ENCODE assay signal across 8 cellular contexts in the genomic region with DNA sequence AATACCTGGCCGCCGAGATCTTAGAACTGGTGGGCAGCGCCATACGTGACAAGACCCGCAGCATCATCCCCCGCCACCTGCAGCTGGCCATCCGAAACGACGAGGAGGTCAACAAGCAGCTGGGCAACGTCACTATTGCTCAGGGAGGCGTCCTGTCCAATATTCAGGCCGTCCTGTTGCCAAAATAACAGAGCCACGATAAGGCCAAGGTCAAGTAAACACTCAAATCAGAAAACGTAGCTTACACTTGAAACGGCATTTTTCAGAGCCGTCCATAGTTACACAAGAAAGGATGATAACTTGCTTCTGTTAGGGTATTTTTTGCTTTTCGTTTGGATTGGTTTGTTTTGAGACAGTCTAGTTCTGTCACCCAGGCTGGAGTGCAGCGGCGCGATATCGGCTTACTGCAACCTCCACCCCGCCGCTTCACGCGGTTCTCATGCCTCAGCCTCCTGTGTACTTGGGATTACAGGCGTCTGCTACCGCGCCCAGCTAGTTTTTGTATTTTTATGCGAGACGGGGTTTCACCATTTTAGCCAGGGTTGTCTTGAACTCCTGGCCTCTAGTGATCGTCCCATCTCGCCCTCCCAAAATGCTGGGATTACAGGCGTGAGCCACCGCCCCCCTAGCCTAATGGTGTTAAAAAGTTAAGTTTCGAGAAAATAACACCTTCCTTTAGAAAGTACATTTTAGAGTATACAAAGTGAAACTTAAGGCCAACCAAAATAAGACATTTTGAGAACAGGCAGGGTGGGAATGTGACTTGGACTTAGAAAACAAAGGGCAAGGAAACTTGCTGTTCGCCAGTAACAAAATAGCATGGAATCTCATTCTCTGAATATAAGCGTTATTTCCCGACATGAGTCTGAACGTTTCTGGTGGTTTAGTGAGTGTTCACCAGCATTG. TPM values are rescaled to one million over a fixed set of nuclear protein-coding genes. Genes with fewer than 3 reads are reported as not detected.
A peak's percentile ranks its signal among the peaks of the same experiment; 100 is the strongest.
DNase-seq lines count a peak whose midpoint lies in the region; ATAC-seq and TF ChIP-seq lines count a peak whose summit lies in the region.

No MANE protein-coding gene starts in this region.

- H4K8ac ChIP-seq in mesenchymal stem cell (ENCODE audit: low read length): no peak overlapping the region

- H3K4me2 ChIP-seq in mesenchymal stem cell (ENCODE audit: low read length, poor library complexity, severe bottlenecking): no peak overlapping the region

- no peak for TF ChIP-seq CTCF in GM13976 (IDR thresholded peaks at IDR 0.05; ENCODE audit: borderline replicate concordance, control extremely low read depth, extremely low read depth, insufficient read depth, missing control alignments)

- peak overlapping the region; percentile 87 for H3K9ac ChIP-seq in mesenchymal stem cell (ENCODE audit: low read length)

- H3K9me3 ChIP-seq in mesenchymal stem cell (ENCODE audit: control insufficient read depth, low read length) (no peaks in the 10 kb centered on the region), thymus (ENCODE audit: control insufficient read depth) (no peaks in the 10 kb centered on the region)

- H3K36me3 Mint-ChIP-seq in T-helper 1 cell treated with Interleukin-12 subunit alpha and Interleukin-12 subunit beta and Interleukin-4 antibody, amounts not matched to agents 30 μg/mL and 1 μg/mL, for 36 hours (ENCODE audit: low read depth): no peaks in the 10 kb centered on the region
- H3K36me3 Mint-ChIP-seq in central memory CD8-positive, alpha-beta T cell (ENCODE audit: insufficient read depth): peaks cover 19% of the 10 kb centered on the region

- no peak overlapping the region for H3K14ac ChIP-seq in mesenchymal stem cell (ENCODE audit: low read length in 2 of 2)

- H2BK12ac ChIP-seq in mesenchymal stem cell (ENCODE audit: low read length in 2 of 2): no peak overlapping the region

- H3K4ac ChIP-seq in mesenchymal stem cell (ENCODE audit: low read depth in 1 of 2, low read length in 2 of 2): no peak overlapping the region

- no peak overlapping the region for H2AFZ ChIP-seq in mesenchymal stem cell (ENCODE audit: low read depth, low read length)

- 95% methylated on average over 36 of the region's 39 CpGs for WGBS in mesenchymal stem cell
- 3% methylated on average over 39 of the region's 39 CpGs for WGBS in thymus

- H3K27me3 ChIP-seq in mesenchymal stem cell (ENCODE audit: control insufficient read depth in 1 of 2, insufficient read depth in 1 of 2, low read length in 2 of 2) (no peaks in the 10 kb centered on the region), thymus (ENCODE audit: control insufficient read depth, insufficient read depth) (no peaks in the 10 kb centered on the region)

- peaks cover 37% of the 10 kb centered on the region for H3K4me1 Mint-ChIP-seq in T-helper 1 cell treated with Interleukin-12 subunit alpha and Interleukin-12 subunit beta and Interleukin-4 antibody, amounts not matched to agents 30 μg/mL and 1 μg/mL, for 36 hours (ENCODE audit: low read depth)
- H3K4me1 Mint-ChIP-seq in central memory CD8-positive, alpha-beta T cell: peaks cover 23% of the 10 kb centered on the region

- H3K27me3 Mint-ChIP-seq in T-helper 1 cell treated with Interleukin-12 subunit alpha and Interleukin-12 subunit beta and Interleukin-4 antibody, amounts not matched to agents 30 μg/mL and 1 μg/mL, for 36 hours (ENCODE audit: low read depth): no peaks in the 10 kb centered on the region
- no peaks in the 10 kb centered on the region for H3K27me3 Mint-ChIP-seq in central memory CD8-positive, alpha-beta T cell

- no peak overlapping the region for H3K27ac ChIP-seq in mesenchymal stem cell (ENCODE audit: low read length, poor library complexity, severe bottlenecking)
- peak overlapping the region; percentile 97 for H3K27ac ChIP-seq in thymus (ENCODE audit: low read depth)

- no peaks in the 10 kb centered on the region for H3K9me3 Mint-ChIP-seq in T-helper 1 cell treated with Interleukin-12 subunit alpha and Interleukin-12 subunit beta and Interleukin-4 antibody, amounts not matched to agents 30 μg/mL and 1 μg/mL, for 36 hours
- H3K9me3 Mint-ChIP-seq in central memory CD8-positive, alpha-beta T cell: no peaks in the 10 kb centered on the region

- no peak overlapping the region for H3K18ac ChIP-seq in mesenchymal stem cell (ENCODE audit: low read depth in 1 of 2, low read length in 2 of 2)

- peak in 1 of 2 donors; percentile 28 for DNase-seq in central memory CD8-positive, alpha-beta T cell (ENCODE audit: low spot score in 2 of 2)
- DNase-seq in mesenchymal stem cell (no peak), GM13976 (ENCODE audit: low spot score) (no peak), A172 (ENCODE audit: low spot score) (no peak)

- H3K4me3 Mint-ChIP-seq in T-helper 1 cell treated with Interleukin-12 subunit alpha and Interleukin-12 subunit beta and Interleukin-4 antibody, amounts not matched to agents 30 μg/mL and 1 μg/mL, for 36 hours: peak overlapping the region; percentile 88
- peak overlapping the region; percentile 82 for H3K4me3 Mint-ChIP-seq in central memory CD8-positive, alpha-beta T cell

- peak overlapping the region; percentile 100 for H3K27ac Mint-ChIP-seq in T-helper 1 cell treated with Interleukin-12 subunit alpha and Interleukin-12 subunit beta and Interleukin-4 antibody, amounts not matched to agents 30 μg/mL and 1 μg/mL, for 36 hours
- H3K27ac Mint-ChIP-seq in central memory CD8-positive, alpha-beta T cell (ENCODE audit: low read depth): peak overlapping the region; percentile 90

- H3K23ac ChIP-seq in mesenchymal stem cell (ENCODE audit: low read length in 2 of 2): no peak overlapping the region

- no peaks in the 10 kb centered on the region for H3K79me1 ChIP-seq in mesenchymal stem cell (replicated peaks; ENCODE audit: low read length, poor library complexity, severe bottlenecking)

- ATAC-seq in GM18517 (IDR thresholded peaks at IDR 0.05; ENCODE audit: unreplicated experiment) (peak; percentile 19), HG02884 (IDR thresholded peaks at IDR 0.05; ENCODE audit: unreplicated experiment) (peak; percentile 27)
- ATAC-seq in central memory CD8-positive, alpha-beta T cell (replicated peaks; ENCODE audit: extremely low read depth, poor library complexity, severe bottlenecking): peak; percentile 38

- no peak overlapping the region for H2BK15ac ChIP-seq in mesenchymal stem cell (ENCODE audit: low read depth, poor library complexity, severe bottlenecking)

- H2BK120ac ChIP-seq in mesenchymal stem cell (ENCODE audit: low read depth, low read length): no peak overlapping the region

- H3K36me3 ChIP-seq in mesenchymal stem cell (ENCODE audit: control insufficient read depth in 1 of 2, insufficient read depth in 2 of 2, low read depth in 1 of 2, low read length in 2 of 2) (no peaks in the 10 kb centered on the region), thymus (ENCODE audit: control insufficient read depth, insufficient read depth) (no peaks in the 10 kb centered on the region)

- H4K91ac ChIP-seq in mesenchymal stem cell (ENCODE audit: low read length): no peak overlapping the region

- peak overlapping the region in 1 of 2 experiments; percentile 82 for H3K4me3 ChIP-seq in mesenchymal stem cell (ENCODE audit: insufficient read depth in 1 of 2, low read depth in 1 of 2, low read length in 2 of 2)
- peak overlapping the region; percentile 48 for H3K4me3 ChIP-seq in thymus (ENCODE audit: low read length)

- H2BK5ac ChIP-seq in mesenchymal stem cell (ENCODE audit: low read depth, low read length, poor library complexity, severe bottlenecking): no peak overlapping the region

- in situ Hi-C loops in GM13976 (cut with MboI; ENCODE audit: low sequenced_read_pairs, unreplicated experiment): no loop called here

- H3K4me1 ChIP-seq in mesenchymal stem cell (ENCODE audit: control insufficient read depth, insufficient read depth, low read depth, low read length) (no peaks in the 10 kb centered on the region), thymus (ENCODE audit: control insufficient read depth, insufficient read depth, low read length) (peaks cover 4% of the 10 kb centered on the region)

- no peak overlapping the region for H2AK5ac ChIP-seq in mesenchymal stem cell (ENCODE audit: low read length, severe bottlenecking)

RNA-seq across cellular contexts. Expression of gene HFE, which starts 42.8 kb away (rescaled TPM):
- 10.1 TPM for polyA plus RNA-seq in mesenchymal stem cell (2013, experiment 1 of 2)
- 9.2 TPM for polyA plus RNA-seq in mesenchymal stem cell (2013, experiment 2 of 2)
- 3.8 TPM for polyA plus RNA-seq in thymus
- total RNA-seq in A172 (2014; rRNA removed; shearing (Covaris generic)): 15.6 and 17.0 TPM in 2 replicates
